Comparison of ENCODE assay signal across 8 cellular contexts in genomic region chr12:48349471-48349870, GRCh38. TPM values are rescaled to one million over a fixed set of nuclear protein-coding genes. Genes with fewer than 3 reads are reported as not detected.
DNase-seq lines count a peak whose midpoint lies in the region; TF ChIP-seq lines count a peak whose summit lies in the region.

No MANE protein-coding gene starts in this region.

- H3K27ac ChIP-seq in tibial nerve = peak overlapping the region; percentile 90 to 98 (median 95)

- TF ChIP-seq EP300 in tibial nerve (IDR thresholded peaks at IDR 0.05) = no peak

- H3K36me3 Mint-ChIP-seq in activated T-cell treated with anti-CD3 and anti-CD28 coated beads, Interleukin-2, amount 50 U/mL, for 24 hours (ENCODE audit: low read depth) = peaks cover 48% of the 10 kb centered on the region
- H3K36me3 Mint-ChIP-seq in chondrocyte (ENCODE audit: low read depth) = peaks cover 24% of the 10 kb centered on the region

- peak overlapping the region; percentile 95 for H3K4me3 Mint-ChIP-seq in activated T-cell treated with anti-CD3 and anti-CD28 coated beads, Interleukin-2, amount 50 U/mL, for 24 hours
- peak overlapping the region; percentile 84 for H3K4me3 Mint-ChIP-seq in chondrocyte (ENCODE audit: unreplicated experiment)

- H3K4me1 Mint-ChIP-seq in activated T-cell treated with anti-CD3 and anti-CD28 coated beads, Interleukin-2, amount 50 U/mL, for 24 hours (ENCODE audit: low read depth) = peaks cover 41% of the 10 kb centered on the region
- H3K4me1 Mint-ChIP-seq in chondrocyte (ENCODE audit: low read depth) = peaks cover 23% of the 10 kb centered on the region

- TF ChIP-seq CTCF in chondrocyte (IDR thresholded peaks at IDR 0.05) (no peak), tibial nerve (IDR thresholded peaks at IDR 0.05) (no peak)

- H3K27ac Mint-ChIP-seq in activated T-cell treated with anti-CD3 and anti-CD28 coated beads, Interleukin-2, amount 50 U/mL, for 24 hours = no peak overlapping the region
- peak overlapping the region; percentile 82 for H3K27ac Mint-ChIP-seq in chondrocyte (ENCODE audit: unreplicated experiment)

- H3K9me3 ChIP-seq in mononuclear cell (ENCODE audit: low read depth, low read length) (no peaks in the 10 kb centered on the region), tibial nerve (no peaks in the 10 kb centered on the region), MG63 (no peaks in the 10 kb centered on the region)

- H3K27me3 ChIP-seq in mononuclear cell (ENCODE audit: insufficient read depth, low read length) = no peaks in the 10 kb centered on the region
- H3K27me3 ChIP-seq in tibial nerve = no peaks in the 10 kb centered on the region
- peaks cover 7% of the 10 kb centered on the region for H3K27me3 ChIP-seq in MG63

- no peaks in the 10 kb centered on the region for H3K9me3 Mint-ChIP-seq in activated T-cell treated with anti-CD3 and anti-CD28 coated beads, Interleukin-2, amount 50 U/mL, for 24 hours
- H3K9me3 Mint-ChIP-seq in chondrocyte (ENCODE audit: low read depth) = no peaks in the 10 kb centered on the region

- 10 to 21% methylated on average over 2 of the region's 2 CpGs for WGBS in tibial nerve, 2 donors

- H3K4me1 ChIP-seq in mononuclear cell (ENCODE audit: insufficient read depth, low read length) (peaks cover 24% of the 10 kb centered on the region), tibial nerve (peaks cover 0 to 28% (median 5%) of the 10 kb centered on the region in 4 donors)

- H3K36me3 ChIP-seq in tibial nerve (peaks cover 0 to 37% (median 11%) of the 10 kb centered on the region in 3 donors), MG63 (no peaks in the 10 kb centered on the region; the same call in 1 of the 2 replicates)

- H3K4me3 ChIP-seq in mononuclear cell (ENCODE audit: low read length) (peak overlapping the region; percentile 71), tibial nerve (peak overlapping the region in 3 of 4 donors; percentile 63 to 78 (median 74)), MG63 (no peak overlapping the region)

- no peak for TF ChIP-seq POLR2A in tibial nerve (IDR thresholded peaks at IDR 0.05)

- no peaks in the 10 kb centered on the region for H3K27me3 Mint-ChIP-seq in activated T-cell treated with anti-CD3 and anti-CD28 coated beads, Interleukin-2, amount 50 U/mL, for 24 hours
- no peaks in the 10 kb centered on the region for H3K27me3 Mint-ChIP-seq in chondrocyte (ENCODE audit: low read depth)

- no peak for DNase-seq in activated T-cell treated with anti-CD3 and anti-CD28 coated beads, Interleukin-2, amount 50 U/mL, for 24 hours
- no peak for DNase-seq in activated T-cell treated with anti-CD3 and anti-CD28 coated beads, Interleukin-2, amount 50 U/mL, for 48 hours
- DNase-seq in chondrocyte (ENCODE audit: low spot score) = no peak
- peak in 1 of 2 donors; percentile 39 for DNase-seq in tibial nerve (ENCODE audit: low spot score in 2 of 2)
- DNase-seq in MG63 = no peak
- no peak for DNase-seq in RKO (ENCODE audit: low spot score)
- no peak for DNase-seq in SKM-1 (lab: John Stamatoyannopoulos, UW; ENCODE audit: unreplicated experiment)

RNA-seq across cellular contexts. Expression of gene ZNF641, which starts 1.2 kb away (rescaled TPM):
- 8.4 to 12.8 TPM (median 11.1 TPM) in 3 replicates for total RNA-seq in chondrocyte
- total RNA-seq in mononuclear cell = 19.9 TPM
- total RNA-seq in tibial nerve = 10 to 100 TPM; 20.2 to 32.4 (median 23.7) TPM
- 2.9 and 3.4 TPM in 2 replicates for total RNA-seq in MG63 (2014; rRNA removed; shearing (Covaris generic); ENCODE audit: low replicate concordance)
